Comparison of ENCODE assay signal across 11 cellular contexts in genomic region chr6:35471836-35472345, GRCh38. TPM values are rescaled to one million over a fixed set of nuclear protein-coding genes. Genes with fewer than 3 reads are reported as not detected.
A peak's percentile ranks its signal among the peaks of the same experiment; 100 is the strongest.
DNase-seq lines count a peak whose midpoint lies in the region; FAIRE-seq and TF ChIP-seq lines count a peak whose summit lies in the region.
"Had no signal": no experiment of that assay in that cellular context is flagged by ENCODE, and none has a peak within 500 bp of the region (broad histone marks: within the 10 kb centered on the region; RNA-seq: fewer than 3 reads in every experiment).

No MANE protein-coding gene starts in this region.

- intact Hi-C loops in endothelial cell of umbilical vein (cut with micrococcal nuclease), result no loop called here
- intact Hi-C loops in kidney (cut with DNase I), result no loop called here

- peak overlapping the region; percentile 43 for H3K4me3 Mint-ChIP-seq in T-helper 2 cell treated with Interferon-gamma antibody and Interleukin-4, amounts not matched to agents 5 μg/mL and 100 μg/mL, for 36 hours

- no peak overlapping the region for H3K4me3 ChIP-seq in OCI-LY3 (ENCODE audit: low read length)
- no peak overlapping the region for H3K4me3 ChIP-seq in endothelial cell of umbilical vein (replicated peaks in 1 of 3; ENCODE audit: insufficient read depth in 1 of 3, low read depth in 1 of 3, low read length in 3 of 3)
- H3K4me3 ChIP-seq in kidney (ENCODE audit: low read length in 2 of 2), result no peak overlapping the region

- FAIRE-seq in endothelial cell of umbilical vein (lab: Jason Lieb, UNC) (peak; percentile 33), kidney (lab: Jason Lieb, UNC) (no peak)

- CTCF ChIA-PET in endothelial cell of umbilical vein (lab: Charles Lee), result interaction anchor here (1.0 to 1.2 kb wide), 2 partner anchors 45 to 154 kb away, joined by 3 read pairs; no protein-coding TSS in a partner anchor

- POLR2A ChIA-PET in endothelial cell of umbilical vein (lab: Charles Lee), result no interaction called here

- H3K27ac ChIP-seq in OCI-LY3 (ENCODE audit: low read length) (peak overlapping the region; percentile 8; the same call in 1 of the 2 replicates), endothelial cell of umbilical vein (ENCODE audit: insufficient read depth, low read depth, low read length) (no peak overlapping the region), kidney (ENCODE audit: low read depth in 2 of 2, low read length in 2 of 2) (peak overlapping the region in 1 of 2 donors; percentile 29)

- no peak for DNase-seq in T-helper 2 cell treated with Interferon-gamma antibody and Interleukin-4, amounts not matched to agents 5 μg/mL and 100 μg/mL, for 36 hours (ENCODE audit: low spot score)
- DNase-seq in T-helper 2 cell (no peak), endothelial cell of umbilical vein (ENCODE audit: low read depth, low spot score) (no peak), kidney (no peak), COR-L47 (lab: John Stamatoyannopoulos, UW) (no peak)
- DNase-seq in stimulated activated CD8-positive, alpha-beta memory T cell treated with anti-CD3 and anti-CD28 coated beads, Interleukin-4, amount 100 ng/mL, for 48 hours, result peak; percentile 30
- no peak for DNase-seq in central memory CD4-positive, alpha-beta T cell
- DNase-seq: head of caudate nucleus, NCI-H526 had no signal

- no peaks in the 10 kb centered on the region for H3K27me3 Mint-ChIP-seq in T-helper 2 cell treated with Interferon-gamma antibody and Interleukin-4, amounts not matched to agents 5 μg/mL and 100 μg/mL, for 36 hours (ENCODE audit: low read depth)

- H3K4me2 ChIP-seq in OCI-LY3 (ENCODE audit: low read length) (no peak overlapping the region), endothelial cell of umbilical vein (ENCODE audit: insufficient read depth, low read length) (no peak overlapping the region)

- no peaks in the 10 kb centered on the region for H3K9me3 ChIP-seq in OCI-LY3 (ENCODE audit: insufficient read depth, low read length)
- H3K9me3 ChIP-seq in endothelial cell of umbilical vein (replicated peaks; ENCODE audit: control insufficient read depth, insufficient read depth, low read length), result no peaks in the 10 kb centered on the region
- H3K9me3 ChIP-seq in kidney (ENCODE audit: control insufficient read depth in 1 of 2, low read length in 2 of 2), result no peaks in the 10 kb centered on the region

- H3K27ac Mint-ChIP-seq in T-helper 2 cell treated with Interferon-gamma antibody and Interleukin-4, amounts not matched to agents 5 μg/mL and 100 μg/mL, for 36 hours, result no peak overlapping the region

- H3K36me3 Mint-ChIP-seq in T-helper 2 cell treated with Interferon-gamma antibody and Interleukin-4, amounts not matched to agents 5 μg/mL and 100 μg/mL, for 36 hours (ENCODE audit: low read depth), result peaks cover 56% of the 10 kb centered on the region

- no peaks in the 10 kb centered on the region for H3K9me3 Mint-ChIP-seq in T-helper 2 cell treated with Interferon-gamma antibody and Interleukin-4, amounts not matched to agents 5 μg/mL and 100 μg/mL, for 36 hours

- no peaks in the 10 kb centered on the region for H3K9me1 ChIP-seq in endothelial cell of umbilical vein (replicated peaks; ENCODE audit: control insufficient read depth, extremely low read depth, insufficient read depth, low read length)

- no peak overlapping the region for H2AFZ ChIP-seq in OCI-LY3 (ENCODE audit: low read depth, low read length)
- no peak overlapping the region for H2AFZ ChIP-seq in endothelial cell of umbilical vein (ENCODE audit: low read depth, low read length)

- no peak for TF ChIP-seq CTCF in OCI-LY3 (IDR thresholded peaks at IDR 0.05; ENCODE audit: low read depth, low read length)
- no peak for TF ChIP-seq CTCF in endothelial cell of umbilical vein (IDR thresholded peaks at IDR 0.05; ENCODE audit: extremely low read depth in 1 of 2, insufficient read depth in 1 of 2, low read depth in 1 of 2, low read length in 2 of 2)
- no peak for TF ChIP-seq CTCF in kidney (IDR thresholded peaks at IDR 0.05; ENCODE audit: borderline replicate concordance, extremely low read depth, insufficient read depth)

- peaks cover 39% of the 10 kb centered on the region for H3K79me2 ChIP-seq in OCI-LY3 (ENCODE audit: low read length)
- peaks cover 33% of the 10 kb centered on the region for H3K79me2 ChIP-seq in endothelial cell of umbilical vein (ENCODE audit: control insufficient read depth, insufficient read depth, low read length)

- H3K36me3 ChIP-seq in OCI-LY3 (replicated peaks; ENCODE audit: low read depth, low read length) (peaks cover 43% of the 10 kb centered on the region), endothelial cell of umbilical vein (ENCODE audit: control insufficient read depth in 2 of 2, extremely low read depth in 1 of 2, insufficient read depth in 2 of 2, low read length in 2 of 2) (peaks cover 7 to 13% of the 10 kb centered on the region in 2 experiments), kidney (ENCODE audit: control insufficient read depth in 1 of 2, insufficient read depth in 2 of 2, low read length in 2 of 2) (peaks cover 0 to 18% of the 10 kb centered on the region in 2 donors)

- no peak for TF ChIP-seq POLR2A in endothelial cell of umbilical vein (IDR thresholded peaks at IDR 0.05; ENCODE audit: low read depth, low read length)

- H3K4me1 ChIP-seq in OCI-LY3 (ENCODE audit: low read length) (peaks cover 27% of the 10 kb centered on the region), endothelial cell of umbilical vein (ENCODE audit: control insufficient read depth, extremely low read depth, insufficient read depth, low read length) (peaks cover 26% of the 10 kb centered on the region), kidney (ENCODE audit: control insufficient read depth in 1 of 2, insufficient read depth in 1 of 2, low read depth in 1 of 2, low read length in 2 of 2) (peaks cover 12 to 14% of the 10 kb centered on the region in 2 donors)

- no peak overlapping the region for H3K9ac ChIP-seq in OCI-LY3 (ENCODE audit: low read length)
- H3K9ac ChIP-seq in endothelial cell of umbilical vein (replicated peaks; ENCODE audit: extremely low read depth, insufficient read depth, low read length), result no peak overlapping the region
- H3K9ac ChIP-seq in kidney (ENCODE audit: low read length in 2 of 2), result no peak overlapping the region

- no TSS peak for BruUV-seq in endothelial cell of umbilical vein (replicated peaks; lab: Mats Ljungman, UMichigan)

- H3K4me1 Mint-ChIP-seq in T-helper 2 cell treated with Interferon-gamma antibody and Interleukin-4, amounts not matched to agents 5 μg/mL and 100 μg/mL, for 36 hours (ENCODE audit: low read depth), result peaks cover 26% of the 10 kb centered on the region

- H3K27me3 ChIP-seq in OCI-LY3 (ENCODE audit: low read depth, low read length), result no peaks in the 10 kb centered on the region
- no peaks in the 10 kb centered on the region for H3K27me3 ChIP-seq in endothelial cell of umbilical vein (ENCODE audit: control insufficient read depth in 2 of 2, insufficient read depth in 2 of 2, low read length in 2 of 2)

- dilution Hi-C loops in endothelial cell of umbilical vein (cut with MboI; ENCODE audit: extremely low pct_ligation_motif_present, low sequenced_read_pairs), result no loop called here

- H4K20me1 ChIP-seq in OCI-LY3 (ENCODE audit: insufficient read depth, low read length), result peaks cover 45% of the 10 kb centered on the region
- peaks cover 12% of the 10 kb centered on the region for H4K20me1 ChIP-seq in endothelial cell of umbilical vein (replicated peaks; ENCODE audit: control insufficient read depth, extremely low read depth, insufficient read depth, low read length)

RNA-seq across cellular contexts. Expression of gene RPL10A, which starts 3.7 kb away (rescaled TPM):
- total RNA-seq in endothelial cell of umbilical vein (1,327 and 1,339 TPM in 2 replicates), kidney (1,159 TPM)
- polyA plus RNA-seq in endothelial cell of umbilical vein (1,956 and 2,053 TPM in 2 replicates), kidney (ENCODE audit: insufficient read depth, low read depth, low replicate concordance) (1,291 TPM)
- polyA plus RNA-seq in endothelial cell of umbilical vein (2011; cell fraction: cytosol; rRNA removed), result 2,740 and 3,664 TPM in 2 replicates
- 979 and 1,138 TPM in 2 replicates for polyA plus RNA-seq in endothelial cell of umbilical vein (2011; cell fraction: nucleus; rRNA removed)
- polyA plus RNA-seq in endothelial cell of umbilical vein (2012), result 2,181 and 2,192 TPM in 2 replicates
- 780 and 808 TPM in 2 replicates for polyA minus RNA-seq in endothelial cell of umbilical vein
- polyA minus RNA-seq in endothelial cell of umbilical vein (2011; cell fraction: cytosol; rRNA and poly(A)+ RNA removed), result 702 TPM
- 141 and 181 TPM in 2 replicates for polyA minus RNA-seq in endothelial cell of umbilical vein (2011; cell fraction: nucleus; rRNA and poly(A)+ RNA removed)

RNA-seq across cellular contexts. Expression of gene FANCE, which starts 19.8 kb away (rescaled TPM):
- total RNA-seq in endothelial cell of umbilical vein (11.0 and 12.7 TPM in 2 replicates), kidney (2.7 TPM)
- polyA plus RNA-seq in endothelial cell of umbilical vein (9.1 and 9.5 TPM in 2 replicates), kidney (ENCODE audit: insufficient read depth, low read depth, low replicate concordance) (1.2 TPM)
- 10.2 and 11.4 TPM in 2 replicates for polyA plus RNA-seq in endothelial cell of umbilical vein (2011; cell fraction: cytosol; rRNA removed)
- 7.8 and 8.5 TPM in 2 replicates for polyA plus RNA-seq in endothelial cell of umbilical vein (2011; cell fraction: nucleus; rRNA removed)
- 4.8 and 5.8 TPM in 2 replicates for polyA plus RNA-seq in endothelial cell of umbilical vein (2012)
- polyA minus RNA-seq in endothelial cell of umbilical vein, result 7.3 and 9.4 TPM in 2 replicates
- polyA minus RNA-seq in endothelial cell of umbilical vein (2011; cell fraction: cytosol; rRNA and poly(A)+ RNA removed), result 13.1 TPM
- 2.0 and 2.8 TPM in 2 replicates for polyA minus RNA-seq in endothelial cell of umbilical vein (2011; cell fraction: nucleus; rRNA and poly(A)+ RNA removed)

RNA-seq across cellular contexts. Expression of gene TEAD3, which starts 25.0 kb away (rescaled TPM):
- total RNA-seq in endothelial cell of umbilical vein, result 1.1 and 2.0 TPM in 2 replicates
- polyA plus RNA-seq in endothelial cell of umbilical vein, result 1.6 and 1.7 TPM in 2 replicates
- 1.4 and 1.6 TPM in 2 replicates for polyA plus RNA-seq in endothelial cell of umbilical vein (2011; cell fraction: cytosol; rRNA removed)
- polyA plus RNA-seq in endothelial cell of umbilical vein (2011; cell fraction: nucleus; rRNA removed), result 2.2 and 3.7 TPM in 2 replicates
- 1.2 and 2.3 TPM in 2 replicates for polyA plus RNA-seq in endothelial cell of umbilical vein (2012)
- polyA minus RNA-seq in endothelial cell of umbilical vein, result 0.70 and 2.0 TPM in 2 replicates
- 4.2 TPM for polyA minus RNA-seq in endothelial cell of umbilical vein (2011; cell fraction: cytosol; rRNA and poly(A)+ RNA removed)
- polyA minus RNA-seq in endothelial cell of umbilical vein (2011; cell fraction: nucleus; rRNA and poly(A)+ RNA removed), result 0.48 TPM in 2 replicates
- total RNA-seq in kidney, result 18.0 TPM
- polyA plus RNA-seq in kidney (ENCODE audit: insufficient read depth, low read depth, low replicate concordance), result 11.3 TPM

RNA-seq across cellular contexts. Expression of gene TULP1, which starts 40.8 kb away (rescaled TPM):
- total RNA-seq in endothelial cell of umbilical vein (not detected in 2 replicates), kidney (not detected)
- polyA plus RNA-seq in endothelial cell of umbilical vein (not detected in 2 replicates), kidney (ENCODE audit: insufficient read depth, low read depth, low replicate concordance) (not detected)
- not detected in 2 replicates for polyA plus RNA-seq in endothelial cell of umbilical vein (2011; cell fraction: cytosol; rRNA removed)
- not detected in 2 replicates for polyA plus RNA-seq in endothelial cell of umbilical vein (2011; cell fraction: nucleus; rRNA removed)
- not detected in 2 replicates for polyA plus RNA-seq in endothelial cell of umbilical vein (2012)
- polyA minus RNA-seq in endothelial cell of umbilical vein, result not detected in 2 replicates
- polyA minus RNA-seq in endothelial cell of umbilical vein (2011; cell fraction: cytosol; rRNA and poly(A)+ RNA removed), result not detected
- polyA minus RNA-seq in endothelial cell of umbilical vein (2011; cell fraction: nucleus; rRNA and poly(A)+ RNA removed), result not detected in 2 replicates
- total RNA-seq: cardiac septum had no signal
